ENCODE assay signal across 8 cellular contexts in genomic region chr13:42048323-42048624, GRCh38. TPM values are rescaled to one million over a fixed set of nuclear protein-coding genes. Genes with fewer than 3 reads are reported as not detected.
DNase-seq lines count a peak whose midpoint lies in the region; ATAC-seq and TF ChIP-seq lines count a peak whose summit lies in the region.

No MANE protein-coding gene starts in this region.

- H3K9me3 ChIP-seq in IMR-90 (ENCODE audit: control insufficient read depth, insufficient read depth, low read length): no peaks in the 10 kb centered on the region
- no peaks in the 10 kb centered on the region for H3K9me3 ChIP-seq in right lobe of liver
- H3K9me3 ChIP-seq in tibial artery: no peaks in the 10 kb centered on the region

- no peak overlapping the region for H2BK15ac ChIP-seq in IMR-90 (ENCODE audit: low read depth, low read length)

- H3K23ac ChIP-seq in IMR-90 (ENCODE audit: low read depth, low read length): peak overlapping the region; percentile 86; the same call in 1 of the 2 replicates

- H3K9me1 ChIP-seq in IMR-90 (ENCODE audit: insufficient read depth, low read length): no peaks in the 10 kb centered on the region

- H3K4me3 ChIP-seq in AG10803 (ENCODE audit: low read length) (peak overlapping the region; percentile 82), IMR-90 (ENCODE audit: insufficient read depth, low read depth, low read length) (peak overlapping the region; percentile 96), right lobe of liver (peak overlapping the region; percentile 74 to 87 (median 86)), tibial artery (peak overlapping the region; percentile 91 to 93)

- H3K36me3 ChIP-seq in IMR-90 (ENCODE audit: control insufficient read depth, insufficient read depth, low read length) (no peaks in the 10 kb centered on the region), right lobe of liver (no peaks in the 10 kb centered on the region), tibial artery (no peaks in the 10 kb centered on the region)

- H3K4me1 ChIP-seq in IMR-90 (ENCODE audit: control insufficient read depth, insufficient read depth, low read length) (no peaks in the 10 kb centered on the region), right lobe of liver (peaks cover 0 to 3% (median 0%) of the 10 kb centered on the region in 4 donors), tibial artery (peaks cover 0 to 18% (median 2%) of the 10 kb centered on the region in 4 donors)

- H3K56ac ChIP-seq in IMR-90 (ENCODE audit: extremely low read depth, insufficient read depth, low read length): peak overlapping the region; percentile 76

- ATAC-seq in GM19467 (IDR thresholded peaks at IDR 0.05; ENCODE audit: unreplicated experiment): peak; percentile 26
- peak; percentile 16 for ATAC-seq in IMR-90 (ENCODE audit: low read depth)
- peak; percentile 2 to 8 (median 4) for ATAC-seq in right lobe of liver

- H3K27ac Mint-ChIP-seq in brain: peak overlapping the region in 1 of 5 experiments; percentile 16

- peak overlapping the region; percentile 84 to 91 (median 86) for H3K4me3 Mint-ChIP-seq in brain

- no peak overlapping the region for H2BK20ac ChIP-seq in IMR-90 (ENCODE audit: low read depth, low read length)

- H4K8ac ChIP-seq in IMR-90 (ENCODE audit: low read depth in 2 of 2, low read length in 2 of 2): peak overlapping the region; percentile 25 to 74; a peak in 3 of 4 replicates

- peak overlapping the region; percentile 12; the same call in 1 of the 2 replicates for H3K18ac ChIP-seq in IMR-90 (ENCODE audit: low read depth, low read length)

- H3K79me1 ChIP-seq in IMR-90 (ENCODE audit: low read depth in 1 of 2, low read length in 2 of 2): peaks cover 15 to 54% of the 10 kb centered on the region in 2 experiments

- dilution Hi-C loops in IMR-90 (cut with HindIII; ENCODE audit: low sequenced_read_pairs, unreplicated experiment): no loop called here

- H3K9me3 Mint-ChIP-seq in brain: no peaks in the 10 kb centered on the region

- H2AK5ac ChIP-seq in IMR-90 (ENCODE audit: low read depth, low read length): peak overlapping the region; percentile 53; the same call in 1 of the 2 replicates

- H3K27me3 ChIP-seq in IMR-90 (ENCODE audit: control insufficient read depth, insufficient read depth, low read length): no peaks in the 10 kb centered on the region
- no peaks in the 10 kb centered on the region for H3K27me3 ChIP-seq in right lobe of liver
- no peaks in the 10 kb centered on the region for H3K27me3 ChIP-seq in tibial artery

- H2AFZ ChIP-seq in IMR-90 (replicated peaks; ENCODE audit: low read length, poor library complexity): peak overlapping the region; percentile 94

- peak overlapping the region; percentile 39; the same call in 1 of the 2 replicates for H2BK120ac ChIP-seq in IMR-90 (ENCODE audit: low read depth, low read length)

- in situ Hi-C loops in IMR-90 (cut with MboI; ENCODE audit: low sequenced_read_pairs): loop anchor here (10.0 kb wide), 1 partner anchor 383 kb away; no protein-coding TSS in a partner anchor

- intact Hi-C loops in IMR-90 (cut with micrococcal nuclease): loop anchor here (2.0 to 10.0 kb wide), 2 partner anchors 167 to 379 kb away; no protein-coding TSS in a partner anchor
- intact Hi-C loops in right lobe of liver (cut with DNase I): loop anchor here in 1 of 2 donors (10.0 kb wide), 1 partner anchor 83 kb away; the partner anchor contains the start of gene VWA8
- intact Hi-C loops in tibial artery (cut with DNase I; ENCODE audit: low total_unique reads): loop anchor here (10.0 kb wide), 1 partner anchor 383 kb away; no protein-coding TSS in a partner anchor

- H3K36me3 Mint-ChIP-seq in brain: no peaks in the 10 kb centered on the region

- TF ChIP-seq CTCF in AG10803 (conservative IDR thresholded peaks at IDR 0.05; ENCODE audit: low read length) (no peak), IMR-90 (conservative IDR thresholded peaks at IDR 0.05; ENCODE audit: low read depth, low read length) (no peak), brain (conservative IDR thresholded peaks at IDR 0.05) (no peak), right lobe of liver (IDR thresholded peaks at IDR 0.05) (no peak), tibial artery (IDR thresholded peaks at IDR 0.05) (no peak)

- BruUV-seq in IMR-90 (replicated peaks; lab: Mats Ljungman, UMichigan): no TSS peak

- DNase-seq in AG10803 (ENCODE audit: low read depth): no peak
- DNase-seq in IMR-90: no peak
- DNase-seq in right lobe of liver: no peak
- DNase-seq in tibial artery: no peak
- DNase-seq in T1000 (lab: John Stamatoyannopoulos, UW): no peak
- no peak for DNase-seq in NCI-H748 treated with DMSO at 0.1 percent for 48 hours (lab: John Stamatoyannopoulos, UW)

- peaks cover 15% of the 10 kb centered on the region for H3K4me1 Mint-ChIP-seq in brain

- no peaks in the 10 kb centered on the region; the same call in 1 of the 2 replicates for H4K20me1 ChIP-seq in IMR-90 (ENCODE audit: insufficient read depth, low read length)

- POLR2A ChIA-PET in IMR-90 (lab: Charles Lee; ENCODE audit: unreplicated experiment): no interaction called here

- WGBS in IMR-90 (ENCODE audit: extremely low coverage in 2 of 2, insufficient read length in 1 of 2), 2 experiments: 1% methylated on average over 13 of the region's 24 CpGs; no CpG with 5 or more reads in 1 of the 2 experiments
- WGBS in right lobe of liver (ENCODE audit: insufficient coverage, low coverage, low lambda C conversion rate, missing lambda C conversion rate): 0% methylated on average over 5 of the region's 24 CpGs

- peak overlapping the region; percentile 64 for H3K4me2 ChIP-seq in IMR-90 (ENCODE audit: low read depth, low read length)

- H3K4ac ChIP-seq in IMR-90 (ENCODE audit: low read depth, low read length): peak overlapping the region; percentile 80

- TF ChIP-seq RAD21 in IMR-90 (IDR thresholded peaks at IDR 0.05; ENCODE audit: low read length): no peak

- peak overlapping the region; percentile 82 for H3K14ac ChIP-seq in IMR-90 (replicated peaks; ENCODE audit: low read depth, low read length)

- H3K27ac ChIP-seq in IMR-90 (ENCODE audit: insufficient read depth, low read length) (peak overlapping the region; percentile 75), right lobe of liver (peak overlapping the region; percentile 45 to 85 (median 66)), tibial artery (peak overlapping the region; percentile 87 to 93)

- CTCF ChIA-PET in IMR-90 (lab: Yijun Ruan, JAX): interaction anchor here (0.8 to 1.6 kb wide), 4 partner anchors 14 to 381 kb away, joined by 3 to 4 read pairs (median 3); no protein-coding TSS in a partner anchor

- peak overlapping the region; percentile 95 for H2AK9ac ChIP-seq in IMR-90 (replicated peaks; ENCODE audit: low read depth, low read length, poor library complexity)

- TF ChIP-seq POLR2A in IMR-90 (IDR thresholded peaks at IDR 0.05; ENCODE audit: low read depth, low read length): no peak
- no peak for TF ChIP-seq POLR2A in right lobe of liver (IDR thresholded peaks at IDR 0.05)

- peak overlapping the region; percentile 58 for H4K91ac ChIP-seq in IMR-90 (ENCODE audit: insufficient read depth, low read depth, low read length)

- H2BK5ac ChIP-seq in IMR-90 (ENCODE audit: low read depth, low read length, poor library complexity, severe bottlenecking): peak overlapping the region; percentile 59

- H4K5ac ChIP-seq in IMR-90 (ENCODE audit: low read depth, low read length): peak overlapping the region; percentile 49; the same call in 1 of the 2 replicates

- H3K9ac ChIP-seq in IMR-90 (ENCODE audit: low read depth, low read length): peak overlapping the region; percentile 65

- H3K27me3 Mint-ChIP-seq in brain: peaks cover 44% of the 10 kb centered on the region

TF ChIP-seq in IMR-90, 13 proteins besides CTCF, POLR2A, EP300 and RAD21:
- no peak for TF ChIP-seq MAFK (IDR thresholded peaks at IDR 0.05; ENCODE audit: low read depth, low read length)
- TF ChIP-seq MAZ (IDR thresholded peaks at IDR 0.05; ENCODE audit: borderline replicate concordance, low read depth, low read length): no peak
- TF ChIP-seq RCOR1 (IDR thresholded peaks at IDR 0.05; ENCODE audit: insufficient replicate concordance, low read length): no peak
- TF ChIP-seq NFE2L2 (IDR thresholded peaks at IDR 0.05; ENCODE audit: low read depth, low read length): no peak
- no peak for TF ChIP-seq BHLHE40 (IDR thresholded peaks at IDR 0.05; ENCODE audit: low read depth, low read length)
TF ChIP-seq in IMR-90: peak in this region for 0.

RNA-seq across cellular contexts. Expression of gene DGKH, which starts 0.2 kb away (rescaled TPM):
- total RNA-seq in IMR-90 (2012; rRNA removed) (9.7 and 13.4 TPM in 2 replicates), right lobe of liver (1 to 10 TPM in 5 of 6 experiments, under 1 TPM in 1; 0.95 to 5.1 (median 2.2) TPM)
- polyA plus RNA-seq in IMR-90 (2012; rRNA removed) (1.6 and 2.0 TPM in 2 replicates), brain (ENCODE audit: insufficient read depth, low read depth, low replicate concordance) (0.88 TPM)
- 0.21 and 0.30 TPM in 2 replicates for polyA plus RNA-seq in IMR-90 (2012; cell fraction: cytosol; rRNA removed)
- polyA plus RNA-seq in IMR-90 (2012; cell fraction: nucleus; rRNA removed; ENCODE audit: low replicate concordance): 1.1 and 6.6 TPM in 2 replicates
